ENCODE assay signal across 15 cellular contexts in the genomic region with DNA sequence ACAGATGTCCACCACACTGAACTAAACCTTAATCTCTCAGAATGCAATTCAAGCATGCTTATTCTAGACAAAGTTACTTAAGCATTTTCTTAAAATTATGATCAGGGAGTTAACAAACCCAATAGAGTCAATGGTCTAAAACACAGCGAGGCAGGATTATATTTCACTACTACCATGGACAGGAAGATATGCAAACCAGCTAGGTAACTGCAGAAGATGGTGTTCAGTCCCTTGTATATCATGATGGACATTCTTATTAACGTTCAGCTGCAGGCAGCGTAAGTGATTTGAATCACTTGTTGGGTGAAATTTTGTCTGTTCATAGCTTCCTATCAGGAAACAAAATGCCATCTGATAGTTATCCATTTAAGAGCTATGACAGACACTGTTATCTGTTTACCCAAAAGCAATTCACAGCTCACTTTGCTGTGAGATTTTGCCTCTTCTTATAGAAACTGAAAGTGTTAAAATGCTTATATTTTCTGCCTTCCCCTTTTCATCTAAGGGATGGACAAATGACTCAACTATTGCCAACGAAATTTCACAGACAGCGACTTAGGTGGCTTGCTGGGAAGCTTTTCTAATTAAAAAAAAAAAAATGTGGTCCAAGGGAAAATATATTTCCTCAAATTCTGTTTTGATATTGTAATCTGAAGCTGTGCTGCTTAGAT.
DNase-seq lines count a peak whose midpoint lies in the region; ATAC-seq, FAIRE-seq and TF ChIP-seq lines count a peak whose summit lies in the region.
"Had no signal": no experiment of that assay in that cellular context is flagged by ENCODE, and none has a peak within 500 bp of the region (broad histone marks: within the 10 kb centered on the region; RNA-seq: fewer than 3 reads in every experiment).

No MANE protein-coding gene starts in this region.

- no peak overlapping the region for H3K27ac ChIP-seq in OCI-LY7 (ENCODE audit: low read depth, low read length, poor library complexity, severe bottlenecking)
- H3K27ac ChIP-seq: dorsolateral prefrontal cortex, psoas muscle, upper lobe of right lung had no signal

- H3K4me3 Mint-ChIP-seq in activated naive CD4-positive, alpha-beta T cell treated with anti-CD3 and anti-CD28 coated beads for 36 hours: no peak overlapping the region

- H3K79me2 ChIP-seq in OCI-LY7 (ENCODE audit: insufficient read depth, low read depth, low read length): no peaks in the 10 kb centered on the region

- intact Hi-C loops in OCI-LY7 (cut with micrococcal nuclease; ENCODE audit: unreplicated experiment): no loop called here
- intact Hi-C loops in activated naive CD4-positive, alpha-beta T cell treated with anti-CD3 and anti-CD28 coated beads for 36 hours (cut with micrococcal nuclease): no loop called here

- H4K20me1 ChIP-seq in OCI-LY7 (ENCODE audit: insufficient read depth, low read length): no peaks in the 10 kb centered on the region

- no peak overlapping the region for H2AFZ ChIP-seq in OCI-LY7 (ENCODE audit: low read length)

- no peaks in the 10 kb centered on the region for H3K9me3 ChIP-seq in OCI-LY7 (ENCODE audit: low read length)
- H3K9me3 ChIP-seq: psoas muscle, upper lobe of right lung had no signal

- no TSS peak for BruUV-seq in OCI-LY7 (replicated peaks; lab: Mats Ljungman, UMichigan)

- TF ChIP-seq CTCF in GM10248 (IDR thresholded peaks at IDR 0.05; ENCODE audit: control extremely low read depth, extremely low read depth, low read depth, missing control alignments): no peak
- TF ChIP-seq CTCF in OCI-LY7 (conservative IDR thresholded peaks at IDR 0.05; ENCODE audit: low read length): no peak

- FAIRE-seq in HTR-8/SVneo (lab: Jason Lieb, UNC): no peak

- DNase-seq in GM10248 (ENCODE audit: extremely low spot score): peak; percentile 34
- DNase-seq in OCI-LY7 (ENCODE audit: low spot score): no peak
- no peak for DNase-seq in NCI-H510A (lab: John Stamatoyannopoulos, UW)
- DNase-seq in activated naive CD4-positive, alpha-beta T cell treated with anti-CD3 and anti-CD28 coated beads for 36 hours: no peak
- DNase-seq in HTR-8/SVneo (ENCODE audit: insufficient read length, low spot score): no peak
- DNase-seq: activated CD4-positive, alpha-beta T cell treated with anti-CD3 and anti-CD28 coated beads for 1 hour; activated naive CD4-positive, alpha-beta T cell; dorsolateral prefrontal cortex; NCI-H1105; psoas muscle; upper lobe of right lung had no signal

- no peaks in the 10 kb centered on the region for H3K27me3 Mint-ChIP-seq in activated naive CD4-positive, alpha-beta T cell treated with anti-CD3 and anti-CD28 coated beads for 36 hours (ENCODE audit: low read depth)

- CTCF ChIA-PET in GM10248 (lab: Yijun Ruan, JAX) (interaction anchor here (1.0 to 1.4 kb wide), 2 partner anchors 13 to 15 kb away, joined by 3 to 5 read pairs; no protein-coding TSS in a partner anchor), OCI-LY7 (lab: Charles Lee; ENCODE audit: unreplicated experiment) (no interaction called here)
- CTCF ChIA-PET in activated naive CD4-positive, alpha-beta T cell treated with anti-CD3 and anti-CD28 coated beads for 36 hours (lab: Charles Lee): interaction anchor here (0.7 kb wide), 1 partner anchor 674 kb away, joined by 3 read pairs; no protein-coding TSS in a partner anchor

- peaks cover 2% of the 10 kb centered on the region for H3K9me3 Mint-ChIP-seq in activated naive CD4-positive, alpha-beta T cell treated with anti-CD3 and anti-CD28 coated beads for 36 hours

- POLR2A ChIA-PET in GM10248 (lab: Yijun Ruan, JAX): no interaction called here
- POLR2A ChIA-PET in OCI-LY7 (lab: Charles Lee): interaction anchor here (0.6 to 0.7 kb wide), 3 partner anchors 82 to 589 kb away, joined by 3 read pairs; no protein-coding TSS in a partner anchor

- H3K4me3 ChIP-seq in OCI-LY7 (ENCODE audit: low read depth, low read length, poor library complexity, severe bottlenecking): no peak overlapping the region
- H3K4me3 ChIP-seq: dorsolateral prefrontal cortex, lung, psoas muscle, upper lobe of right lung had no signal

- no peak overlapping the region for H3K27ac Mint-ChIP-seq in activated naive CD4-positive, alpha-beta T cell treated with anti-CD3 and anti-CD28 coated beads for 36 hours

- no peaks in the 10 kb centered on the region for H3K4me1 Mint-ChIP-seq in activated naive CD4-positive, alpha-beta T cell treated with anti-CD3 and anti-CD28 coated beads for 36 hours (ENCODE audit: low read depth)

- H3K4me2 ChIP-seq in OCI-LY7 (ENCODE audit: low read length): no peak overlapping the region

- no peaks in the 10 kb centered on the region for H3K36me3 ChIP-seq in OCI-LY7 (ENCODE audit: insufficient read depth, low read length)
- H3K36me3 ChIP-seq: upper lobe of right lung had no signal

- H3K4me1 ChIP-seq in OCI-LY7 (ENCODE audit: insufficient read depth, low read length, poor library complexity, severe bottlenecking): no peaks in the 10 kb centered on the region
- H3K4me1 ChIP-seq: psoas muscle, upper lobe of right lung had no signal

- peak; percentile 77 for ATAC-seq in GM19372 (IDR thresholded peaks at IDR 0.05; ENCODE audit: low read depth, unreplicated experiment)
- ATAC-seq in HG02840 (IDR thresholded peaks at IDR 0.05; ENCODE audit: low FRiP score, unreplicated experiment): peak; percentile 76
- ATAC-seq in HG03520 (IDR thresholded peaks at IDR 0.05; ENCODE audit: unreplicated experiment): peak; percentile 89
- ATAC-seq: psoas muscle, upper lobe of right lung had no signal

- no peaks in the 10 kb centered on the region for H3K9me2 ChIP-seq in OCI-LY7 (ENCODE audit: insufficient read depth, low read length)

- H3K36me3 Mint-ChIP-seq in activated naive CD4-positive, alpha-beta T cell treated with anti-CD3 and anti-CD28 coated beads for 36 hours (ENCODE audit: low read depth): no peaks in the 10 kb centered on the region
